ENCODE assay signal across 13 cellular contexts in genomic region chr15:101031203-101031602, GRCh38.
DNase-seq lines count a peak whose midpoint lies in the region; ATAC-seq, FAIRE-seq and TF ChIP-seq lines count a peak whose summit lies in the region.
"Had no signal": no experiment of that assay in that cellular context is flagged by ENCODE, and none has a peak within 500 bp of the region (broad histone marks: within the 10 kb centered on the region; RNA-seq: fewer than 3 reads in every experiment).

No MANE protein-coding gene starts in this region.

- no peaks in the 10 kb centered on the region for H3K4me1 ChIP-seq in IMR-90 (ENCODE audit: control insufficient read depth, insufficient read depth, low read length)
- peaks cover 0 to 3% (median 0%) of the 10 kb centered on the region in 4 donors for H3K4me1 ChIP-seq in esophagus muscularis mucosa

- H4K91ac ChIP-seq in IMR-90 (ENCODE audit: insufficient read depth, low read depth, low read length), result no peak overlapping the region

- no peaks in the 10 kb centered on the region for H4K20me1 ChIP-seq in IMR-90 (ENCODE audit: insufficient read depth, low read length)

- no peak overlapping the region for H4K8ac ChIP-seq in IMR-90 (ENCODE audit: low read depth in 2 of 2, low read length in 2 of 2)

- no peak for ATAC-seq in IMR-90 (ENCODE audit: low read depth)
- no peak for ATAC-seq in HG02623 (IDR thresholded peaks at IDR 0.05; ENCODE audit: unreplicated experiment)

- 93% methylated on average over 2 of the region's 8 CpGs; no CpG with 5 or more reads in 1 of the 2 experiments for WGBS in IMR-90 (ENCODE audit: extremely low coverage in 2 of 2, insufficient read length in 1 of 2), 2 experiments
- 95% methylated on average over 8 of the region's 8 CpGs for WGBS in esophagus muscularis mucosa

- no peak overlapping the region for H3K23ac ChIP-seq in IMR-90 (ENCODE audit: low read depth, low read length)

- H3K27me3 ChIP-seq in IMR-90 (ENCODE audit: control insufficient read depth, insufficient read depth, low read length), result no peaks in the 10 kb centered on the region
- H3K27me3 ChIP-seq in esophagus muscularis mucosa, result no peaks in the 10 kb centered on the region

- H3K9ac ChIP-seq in IMR-90 (ENCODE audit: low read depth, low read length), result no peak overlapping the region

- no peak for TF ChIP-seq POLR2A in IMR-90 (IDR thresholded peaks at IDR 0.05; ENCODE audit: low read depth, low read length)
- no peak for TF ChIP-seq POLR2A in esophagus muscularis mucosa (IDR thresholded peaks at IDR 0.05; ENCODE audit: low read depth)

- H2AK9ac ChIP-seq in IMR-90 (replicated peaks; ENCODE audit: low read depth, low read length, poor library complexity), result no peak overlapping the region

- H3K27ac ChIP-seq in IMR-90 (ENCODE audit: insufficient read depth, low read length), result no peak overlapping the region
- no peak overlapping the region for H3K27ac ChIP-seq in esophagus muscularis mucosa (replicated peaks in 1 of 4)
- H3K27ac ChIP-seq: epithelial cell of prostate had no signal

- no peaks in the 10 kb centered on the region for H3K79me1 ChIP-seq in IMR-90 (ENCODE audit: low read depth in 1 of 2, low read length in 2 of 2)

- no peak overlapping the region for H2BK20ac ChIP-seq in IMR-90 (ENCODE audit: low read depth, low read length)

- H3K18ac ChIP-seq in IMR-90 (ENCODE audit: low read depth, low read length), result no peak overlapping the region

- POLR2A ChIA-PET in IMR-90 (lab: Charles Lee; ENCODE audit: unreplicated experiment), result no interaction called here

- H3K4me3 ChIP-seq in IMR-90 (ENCODE audit: insufficient read depth, low read depth, low read length), result no peak overlapping the region
- no peak overlapping the region for H3K4me3 ChIP-seq in esophagus muscularis mucosa

- DNase-seq in IMR-90 (peak; percentile 32), SHP77 treated with DMSO at 0.1 percent for 48 hours (lab: John Stamatoyannopoulos, UW) (peak; percentile 10), esophagus muscularis mucosa (ENCODE audit: extremely low spot score) (peak; percentile 87), posterior vena cava (ENCODE audit: low spot score) (peak; percentile 30), RCC 7860 (ENCODE audit: low spot score) (no peak), inferior parietal cortex (ENCODE audit: extremely low spot score) (no peak)
- DNase-seq: activated CD4-positive, alpha-beta T cell treated with anti-CD3 and anti-CD28 coated beads, Interleukin-2, amount 50 U/mL, for 1 hour; activated effector memory CD4-positive, alpha-beta T cell treated with Interleukin-2 at 50 U/mL for 16 hours; C1 segment of cervical spinal cord; stimulated activated CD4-positive, alpha-beta T cell treated with anti-CD3 and anti-CD28 coated beads, Interleukin-4, amount 100 ng/mL, for 4 hours; trophoblast cell had no signal

- no peak for TF ChIP-seq RAD21 in IMR-90 (IDR thresholded peaks at IDR 0.05; ENCODE audit: low read length)

- dilution Hi-C loops in IMR-90 (cut with HindIII; ENCODE audit: low sequenced_read_pairs, unreplicated experiment), result no loop called here

- TF ChIP-seq EP300 in esophagus muscularis mucosa (IDR thresholded peaks at IDR 0.05), result no peak

- no peaks in the 10 kb centered on the region for H3K9me1 ChIP-seq in IMR-90 (ENCODE audit: insufficient read depth, low read length)

- FAIRE-seq in RCC 7860 (lab: Jason Lieb, UNC), result no peak

- H4K5ac ChIP-seq in IMR-90 (ENCODE audit: low read depth, low read length), result no peak overlapping the region

- TF ChIP-seq CTCF in IMR-90 (conservative IDR thresholded peaks at IDR 0.05; ENCODE audit: low read depth, low read length) (no peak), esophagus muscularis mucosa (IDR thresholded peaks at IDR 0.05) (no peak)

- no peak overlapping the region for H2AFZ ChIP-seq in IMR-90 (replicated peaks; ENCODE audit: low read length, poor library complexity)

- no peak overlapping the region for H3K4me2 ChIP-seq in IMR-90 (ENCODE audit: low read depth, low read length)

- no TSS peak for BruUV-seq in IMR-90 (replicated peaks; lab: Mats Ljungman, UMichigan)

- no peak overlapping the region for H3K14ac ChIP-seq in IMR-90 (replicated peaks; ENCODE audit: low read depth, low read length)

- no peak overlapping the region for H3K4ac ChIP-seq in IMR-90 (ENCODE audit: low read depth, low read length)

- H2AK5ac ChIP-seq in IMR-90 (ENCODE audit: low read depth, low read length), result no peak overlapping the region

- H3K9me3 ChIP-seq in IMR-90 (ENCODE audit: control insufficient read depth, insufficient read depth, low read length), result peaks cover 2% of the 10 kb centered on the region; the same call in 1 of the 2 replicates
- H3K9me3 ChIP-seq in esophagus muscularis mucosa, result no peaks in the 10 kb centered on the region

- no peak overlapping the region for H2BK5ac ChIP-seq in IMR-90 (ENCODE audit: low read depth, low read length, poor library complexity, severe bottlenecking)

- H2BK15ac ChIP-seq in IMR-90 (ENCODE audit: low read depth, low read length), result no peak overlapping the region

- CTCF ChIA-PET in IMR-90 (lab: Yijun Ruan, JAX), result no interaction called here

- H2BK120ac ChIP-seq in IMR-90 (ENCODE audit: low read depth, low read length), result no peak overlapping the region

- no peak overlapping the region for H3K56ac ChIP-seq in IMR-90 (ENCODE audit: extremely low read depth, insufficient read depth, low read length)

- in situ Hi-C loops in IMR-90 (cut with MboI; ENCODE audit: low sequenced_read_pairs), result no loop called here

- peaks cover 3% of the 10 kb centered on the region; the same call in 1 of the 2 replicates for H3K36me3 ChIP-seq in IMR-90 (ENCODE audit: control insufficient read depth, insufficient read depth, low read length)
- H3K36me3 ChIP-seq in esophagus muscularis mucosa, result peaks cover 0 to 30% (median 11%) of the 10 kb centered on the region in 4 donors

- intact Hi-C loops in IMR-90 (cut with micrococcal nuclease) (no loop called here), esophagus muscularis mucosa (cut with DNase I) (no loop called here), posterior vena cava (cut with DNase I) (loop anchor here in 1 of 2 donors (5.0 kb wide), 1 partner anchor 1609 kb away; no protein-coding TSS in a partner anchor)

TF ChIP-seq in IMR-90, 13 proteins besides CTCF, POLR2A, EP300 and RAD21:
- TF ChIP-seq CEBPB (IDR thresholded peaks at IDR 0.05; ENCODE audit: low read depth, low read length), result no peak
- TF ChIP-seq MXI1 (IDR thresholded peaks at IDR 0.05; ENCODE audit: borderline replicate concordance, low read depth, low read length), result no peak
- no peak for TF ChIP-seq CHD1 (IDR thresholded peaks at IDR 0.05; ENCODE audit: low read depth, low read length)
- TF ChIP-seq MAZ (IDR thresholded peaks at IDR 0.05; ENCODE audit: borderline replicate concordance, low read depth, low read length), result no peak
- no peak for TF ChIP-seq RCOR1 (IDR thresholded peaks at IDR 0.05; ENCODE audit: insufficient replicate concordance, low read length)
- no peak for TF ChIP-seq NFE2L2 (IDR thresholded peaks at IDR 0.05; ENCODE audit: low read depth, low read length)
- TF ChIP-seq BHLHE40 (IDR thresholded peaks at IDR 0.05; ENCODE audit: low read depth, low read length), result no peak
- no peak for TF ChIP-seq RFX5 (IDR thresholded peaks at IDR 0.05; ENCODE audit: low read depth, low read length)
- no peak for TF ChIP-seq ELK1 (IDR thresholded peaks at IDR 0.05; ENCODE audit: borderline replicate concordance, low read depth, low read length)
- no peak for TF ChIP-seq SMC3 (IDR thresholded peaks at IDR 0.05; ENCODE audit: low read depth, low read length)
- no peak for TF ChIP-seq FOS (IDR thresholded peaks at IDR 0.05; ENCODE audit: low read depth, low read length)
- TF ChIP-seq MAFK (IDR thresholded peaks at IDR 0.05; ENCODE audit: low read depth, low read length), result no peak
- TF ChIP-seq, protein P1, sequence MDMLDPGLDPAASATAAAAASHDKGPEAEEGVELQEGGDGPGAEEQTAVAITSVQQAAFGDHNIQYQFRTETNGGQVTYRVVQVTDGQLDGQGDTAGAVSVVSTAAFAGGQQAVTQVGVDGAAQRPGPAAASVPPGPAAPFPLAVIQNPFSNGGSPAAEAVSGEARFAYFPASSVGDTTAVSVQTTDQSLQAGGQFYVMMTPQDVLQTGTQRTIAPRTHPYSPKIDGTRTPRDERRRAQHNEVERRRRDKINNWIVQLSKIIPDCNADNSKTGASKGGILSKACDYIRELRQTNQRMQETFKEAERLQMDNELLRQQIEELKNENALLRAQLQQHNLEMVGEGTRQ (IDR thresholded peaks at IDR 0.05; ENCODE audit: low read depth, low read length), result no peak

Comparison
In these comparisons a context has a peak if more than half of its experiments do, and no peak if none do; other contexts are left out.
1. DNase-seq: peak in IMR-90 (single experiment), SHP77 treated with DMSO at 0.1 percent for 48 hours (single experiment), esophagus muscularis mucosa (single experiment) and posterior vena cava (single experiment); none in RCC 7860 (single experiment) and inferior parietal cortex (single experiment).